In the genomic region with DNA sequence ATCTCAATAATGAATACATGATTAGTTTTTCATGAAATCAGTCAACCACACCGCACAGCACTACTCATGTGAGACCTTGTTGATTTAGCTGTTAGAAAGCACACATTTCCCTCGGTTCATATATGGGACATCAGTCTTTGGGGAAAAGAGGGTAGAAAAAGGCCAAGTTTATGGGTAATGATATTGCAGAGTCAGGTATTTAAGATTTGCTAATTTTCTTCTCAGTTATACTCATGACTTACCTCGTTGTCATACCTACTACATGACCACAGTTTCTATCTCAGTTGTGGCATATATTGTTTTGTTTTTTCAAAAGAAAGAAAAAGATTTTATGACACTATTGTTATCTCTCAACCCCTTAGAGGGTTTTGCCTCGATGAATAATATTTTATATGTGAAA, we compare ENCODE assay signal across 24 cellular contexts.
"Had no signal": no experiment of that assay in that cellular context is flagged by ENCODE, and none has a peak within 500 bp of the region (broad histone marks: within the 10 kb centered on the region; RNA-seq: fewer than 3 reads in every experiment).

No MANE protein-coding gene starts in this region.

- DNase-seq: activated B cell treated with CpG ODN at 0.5 μM for 24 hours; activated CD4-positive, alpha-beta T cell treated with anti-CD3 and anti-CD28 coated beads for 48 hours; activated CD4-positive, alpha-beta T cell treated with anti-CD3 and anti-CD28 coated beads, Interleukin-2, amount 50 U/mL, for 1 hour; activated CD4-positive, alpha-beta T cell treated with anti-CD3 and anti-CD28 coated beads, Interleukin-2, amount 50 U/mL, for 48 hours; activated CD8-positive, alpha-beta memory T cell treated with anti-CD3 and anti-CD28 coated beads for 24 hours; activated CD8-positive, alpha-beta T cell treated with anti-CD3 and anti-CD28 coated beads for 36 hours; activated effector memory CD4-positive, alpha-beta T cell treated with Interleukin-2 at 50 U/mL for 16 hours; activated gamma-delta T cell treated with Interleukin-2 at 50 U/mL for 16 hours; activated naive CD4-positive, alpha-beta T cell treated with anti-CD3 and anti-CD28 coated beads, Interleukin-2, amount 50 U/mL, for 16 hours; activated naive CD4-positive, alpha-beta T cell treated with Interleukin-2 at 50 U/mL for 16 hours; activated T-cell treated with anti-CD3 and anti-CD28 coated beads, Interleukin-2, amount 50 U/mL, for 4 hours; amniotic stem cell; anterior cingulate cortex; brain microvascular endothelial cell; dorsolateral prefrontal cortex; effector memory CD4-positive, alpha-beta T cell; endodermal cell; foreskin fibroblast; heart left ventricle; T1000; WERI-Rb-1 had no signal

- ATAC-seq: activated CD4-positive, CD25-positive, alpha-beta regulatory T cell treated with anti-CD3 and anti-CD28 coated beads, Interleukin-2, amount 50 U/mL, for 24 hours; activated CD8-positive, alpha-beta T cell treated with anti-CD3 and anti-CD28 coated beads for 36 hours; activated T-cell treated with anti-CD3 and anti-CD28 coated beads, Interleukin-2, amount 50 U/mL, for 4 hours; activated T-helper 17 cell treated with anti-CD3 and anti-CD28 coated beads, Interleukin-2, amount 50 U/mL, for 72 hours; esophagus mucosa; heart left ventricle had no signal
